1 cellular context compared by ENCODE assay signal in the genomic region with DNA sequence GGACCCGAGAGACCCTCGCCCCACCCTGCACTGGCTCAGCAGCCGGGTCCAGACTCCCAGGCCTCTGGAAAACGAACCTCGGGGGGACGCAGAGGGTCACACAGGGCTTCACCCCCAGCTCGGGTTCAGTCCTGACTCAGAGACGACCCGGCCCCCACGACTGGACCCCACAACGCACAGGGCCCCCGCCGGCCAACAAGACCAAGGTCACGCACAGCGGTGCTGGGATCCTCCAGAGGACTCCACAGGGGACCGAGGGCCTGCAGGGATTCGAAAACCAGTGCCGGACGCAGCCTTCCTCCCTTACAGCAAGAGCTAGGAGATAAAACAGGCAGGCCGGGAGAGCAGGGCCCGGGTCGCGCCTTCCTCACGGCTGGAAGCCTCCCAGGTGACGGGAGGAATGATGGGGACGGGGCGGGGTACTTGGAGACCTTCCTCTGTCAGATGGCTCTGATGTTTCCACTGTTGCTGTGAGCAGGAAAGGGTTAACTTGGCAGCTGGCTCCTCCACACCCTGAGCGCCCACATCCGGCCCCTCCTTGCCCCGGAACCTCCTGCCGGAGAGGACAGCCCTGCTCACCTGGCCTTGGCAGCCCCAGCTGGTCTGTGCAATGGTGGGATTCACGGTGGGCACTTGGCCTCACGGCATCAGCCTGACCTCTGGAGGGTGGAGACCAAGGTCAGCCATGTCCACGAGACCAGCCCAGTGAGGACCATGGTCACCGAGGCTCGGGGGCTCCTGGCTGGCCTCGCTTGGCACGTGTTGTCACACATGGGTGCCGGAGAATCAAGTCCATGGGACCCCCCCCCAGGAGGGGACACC.
TF ChIP-seq lines count a peak whose summit lies in the region.

No MANE protein-coding gene starts in this region.

TF ChIP-seq in WTC11, 78 proteins besides CTCF, POLR2A, EP300 and RAD21 (continued from another document and continues in another):
- TF ChIP-seq CREM (CRISPR knock-in tag; IDR thresholded peaks at IDR 0.05) (0 out of 2 replicates have a peak, but pooled peaks have one; percentile 24), ZNF423 (CRISPR knock-in tag; IDR thresholded peaks at IDR 0.05) (peak; percentile 30; the same call in 1 of the 2 replicates), ZNF416 (CRISPR knock-in tag; IDR thresholded peaks at IDR 0.05) (no peak), NFATC4 (CRISPR knock-in tag; IDR thresholded peaks at IDR 0.05) (no peak), SMAD3 (CRISPR knock-in tag; IDR thresholded peaks at IDR 0.05; ENCODE audit: borderline replicate concordance) (no peak), ZNF263 (CRISPR knock-in tag; IDR thresholded peaks at IDR 0.05; ENCODE audit: low read depth) (no peak), ATF1 (CRISPR knock-in tag; IDR thresholded peaks at IDR 0.05) (no peak), NR3C1 (CRISPR knock-in tag; conservative IDR thresholded peaks at IDR 0.05; ENCODE audit: low read depth) (no peak), ZNF121 (CRISPR knock-in tag; IDR thresholded peaks at IDR 0.05) (no peak), RORB (CRISPR knock-in tag; IDR thresholded peaks at IDR 0.05) (no peak), FOXK1 (CRISPR knock-in tag; IDR thresholded peaks at IDR 0.05) (peak; percentile 61), ELF4 (CRISPR knock-in tag; IDR thresholded peaks at IDR 0.05; ENCODE audit: low read depth) (no peak), ZNF138 (CRISPR knock-in tag; conservative IDR thresholded peaks at IDR 0.05) (no peak), OVOL2 (CRISPR knock-in tag; IDR thresholded peaks at IDR 0.05; ENCODE audit: borderline replicate concordance) (no peak), KAT7 (CRISPR knock-in tag; IDR thresholded peaks at IDR 0.05; ENCODE audit: borderline replicate concordance) (no peak), NFE2L1 (CRISPR knock-in tag; IDR thresholded peaks at IDR 0.05) (0 out of 2 replicates have a peak, but pooled peaks have one; percentile 36), GTF2I (CRISPR knock-in tag; conservative IDR thresholded peaks at IDR 0.05) (no peak), EMX1 (CRISPR knock-in tag; IDR thresholded peaks at IDR 0.05) (no peak), TEAD1 (CRISPR knock-in tag; IDR thresholded peaks at IDR 0.05) (no peak), ZNF232 (CRISPR knock-in tag; IDR thresholded peaks at IDR 0.05) (no peak), MXD4 (CRISPR knock-in tag; IDR thresholded peaks at IDR 0.05; ENCODE audit: borderline replicate concordance) (no peak), ZBTB21 (CRISPR knock-in tag; IDR thresholded peaks at IDR 0.05; ENCODE audit: borderline replicate concordance) (no peak)
- TF ChIP-seq, protein P1, sequence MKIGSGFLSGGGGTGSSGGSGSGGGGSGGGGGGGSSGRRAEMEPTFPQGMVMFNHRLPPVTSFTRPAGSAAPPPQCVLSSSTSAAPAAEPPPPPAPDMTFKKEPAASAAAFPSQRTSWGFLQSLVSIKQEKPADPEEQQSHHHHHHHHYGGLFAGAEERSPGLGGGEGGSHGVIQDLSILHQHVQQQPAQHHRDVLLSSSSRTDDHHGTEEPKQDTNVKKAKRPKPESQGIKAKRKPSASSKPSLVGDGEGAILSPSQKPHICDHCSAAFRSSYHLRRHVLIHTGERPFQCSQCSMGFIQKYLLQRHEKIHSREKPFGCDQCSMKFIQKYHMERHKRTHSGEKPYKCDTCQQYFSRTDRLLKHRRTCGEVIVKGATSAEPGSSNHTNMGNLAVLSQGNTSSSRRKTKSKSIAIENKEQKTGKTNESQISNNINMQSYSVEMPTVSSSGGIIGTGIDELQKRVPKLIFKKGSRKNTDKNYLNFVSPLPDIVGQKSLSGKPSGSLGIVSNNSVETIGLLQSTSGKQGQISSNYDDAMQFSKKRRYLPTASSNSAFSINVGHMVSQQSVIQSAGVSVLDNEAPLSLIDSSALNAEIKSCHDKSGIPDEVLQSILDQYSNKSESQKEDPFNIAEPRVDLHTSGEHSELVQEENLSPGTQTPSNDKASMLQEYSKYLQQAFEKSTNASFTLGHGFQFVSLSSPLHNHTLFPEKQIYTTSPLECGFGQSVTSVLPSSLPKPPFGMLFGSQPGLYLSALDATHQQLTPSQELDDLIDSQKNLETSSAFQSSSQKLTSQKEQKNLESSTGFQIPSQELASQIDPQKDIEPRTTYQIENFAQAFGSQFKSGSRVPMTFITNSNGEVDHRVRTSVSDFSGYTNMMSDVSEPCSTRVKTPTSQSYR (CRISPR knock-in tag; IDR thresholded peaks at IDR 0.05): 0 out of 2 replicates have a peak, but pooled peaks have one; percentile 29
- TF ChIP-seq, protein P2, sequence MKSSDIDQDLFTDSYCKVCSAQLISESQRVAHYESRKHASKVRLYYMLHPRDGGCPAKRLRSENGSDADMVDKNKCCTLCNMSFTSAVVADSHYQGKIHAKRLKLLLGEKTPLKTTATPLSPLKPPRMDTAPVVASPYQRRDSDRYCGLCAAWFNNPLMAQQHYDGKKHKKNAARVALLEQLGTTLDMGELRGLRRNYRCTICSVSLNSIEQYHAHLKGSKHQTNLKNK (CRISPR knock-in tag; IDR thresholded peaks at IDR 0.05): no peak
- TF ChIP-seq, protein P3, sequence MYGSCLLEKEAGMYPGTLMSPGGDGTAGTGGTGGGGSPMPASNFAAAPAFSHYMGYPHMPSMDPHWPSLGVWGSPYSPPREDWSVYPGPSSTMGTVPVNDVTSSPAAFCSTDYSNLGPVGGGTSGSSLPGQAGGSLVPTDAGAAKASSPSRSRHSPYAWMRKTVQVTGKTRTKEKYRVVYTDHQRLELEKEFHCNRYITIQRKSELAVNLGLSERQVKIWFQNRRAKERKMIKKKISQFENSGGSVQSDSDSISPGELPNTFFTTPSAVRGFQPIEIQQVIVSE (CRISPR knock-in tag; IDR thresholded peaks at IDR 0.05; ENCODE audit: borderline replicate concordance): no peak
- TF ChIP-seq, protein P4, sequence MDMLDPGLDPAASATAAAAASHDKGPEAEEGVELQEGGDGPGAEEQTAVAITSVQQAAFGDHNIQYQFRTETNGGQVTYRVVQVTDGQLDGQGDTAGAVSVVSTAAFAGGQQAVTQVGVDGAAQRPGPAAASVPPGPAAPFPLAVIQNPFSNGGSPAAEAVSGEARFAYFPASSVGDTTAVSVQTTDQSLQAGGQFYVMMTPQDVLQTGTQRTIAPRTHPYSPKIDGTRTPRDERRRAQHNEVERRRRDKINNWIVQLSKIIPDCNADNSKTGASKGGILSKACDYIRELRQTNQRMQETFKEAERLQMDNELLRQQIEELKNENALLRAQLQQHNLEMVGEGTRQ (CRISPR knock-in tag; IDR thresholded peaks at IDR 0.05): no peak
- TF ChIP-seq, protein P5, sequence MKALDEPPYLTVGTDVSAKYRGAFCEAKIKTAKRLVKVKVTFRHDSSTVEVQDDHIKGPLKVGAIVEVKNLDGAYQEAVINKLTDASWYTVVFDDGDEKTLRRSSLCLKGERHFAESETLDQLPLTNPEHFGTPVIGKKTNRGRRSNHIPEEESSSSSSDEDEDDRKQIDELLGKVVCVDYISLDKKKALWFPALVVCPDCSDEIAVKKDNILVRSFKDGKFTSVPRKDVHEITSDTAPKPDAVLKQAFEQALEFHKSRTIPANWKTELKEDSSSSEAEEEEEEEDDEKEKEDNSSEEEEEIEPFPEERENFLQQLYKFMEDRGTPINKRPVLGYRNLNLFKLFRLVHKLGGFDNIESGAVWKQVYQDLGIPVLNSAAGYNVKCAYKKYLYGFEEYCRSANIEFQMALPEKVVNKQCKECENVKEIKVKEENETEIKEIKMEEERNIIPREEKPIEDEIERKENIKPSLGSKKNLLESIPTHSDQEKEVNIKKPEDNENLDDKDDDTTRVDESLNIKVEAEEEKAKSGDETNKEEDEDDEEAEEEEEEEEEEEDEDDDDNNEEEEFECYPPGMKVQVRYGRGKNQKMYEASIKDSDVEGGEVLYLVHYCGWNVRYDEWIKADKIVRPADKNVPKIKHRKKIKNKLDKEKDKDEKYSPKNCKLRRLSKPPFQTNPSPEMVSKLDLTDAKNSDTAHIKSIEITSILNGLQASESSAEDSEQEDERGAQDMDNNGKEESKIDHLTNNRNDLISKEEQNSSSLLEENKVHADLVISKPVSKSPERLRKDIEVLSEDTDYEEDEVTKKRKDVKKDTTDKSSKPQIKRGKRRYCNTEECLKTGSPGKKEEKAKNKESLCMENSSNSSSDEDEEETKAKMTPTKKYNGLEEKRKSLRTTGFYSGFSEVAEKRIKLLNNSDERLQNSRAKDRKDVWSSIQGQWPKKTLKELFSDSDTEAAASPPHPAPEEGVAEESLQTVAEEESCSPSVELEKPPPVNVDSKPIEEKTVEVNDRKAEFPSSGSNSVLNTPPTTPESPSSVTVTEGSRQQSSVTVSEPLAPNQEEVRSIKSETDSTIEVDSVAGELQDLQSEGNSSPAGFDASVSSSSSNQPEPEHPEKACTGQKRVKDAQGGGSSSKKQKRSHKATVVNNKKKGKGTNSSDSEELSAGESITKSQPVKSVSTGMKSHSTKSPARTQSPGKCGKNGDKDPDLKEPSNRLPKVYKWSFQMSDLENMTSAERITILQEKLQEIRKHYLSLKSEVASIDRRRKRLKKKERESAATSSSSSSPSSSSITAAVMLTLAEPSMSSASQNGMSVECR (CRISPR knock-in tag; IDR thresholded peaks at IDR 0.05; ENCODE audit: borderline replicate concordance): no peak
- TF ChIP-seq, protein P6, sequence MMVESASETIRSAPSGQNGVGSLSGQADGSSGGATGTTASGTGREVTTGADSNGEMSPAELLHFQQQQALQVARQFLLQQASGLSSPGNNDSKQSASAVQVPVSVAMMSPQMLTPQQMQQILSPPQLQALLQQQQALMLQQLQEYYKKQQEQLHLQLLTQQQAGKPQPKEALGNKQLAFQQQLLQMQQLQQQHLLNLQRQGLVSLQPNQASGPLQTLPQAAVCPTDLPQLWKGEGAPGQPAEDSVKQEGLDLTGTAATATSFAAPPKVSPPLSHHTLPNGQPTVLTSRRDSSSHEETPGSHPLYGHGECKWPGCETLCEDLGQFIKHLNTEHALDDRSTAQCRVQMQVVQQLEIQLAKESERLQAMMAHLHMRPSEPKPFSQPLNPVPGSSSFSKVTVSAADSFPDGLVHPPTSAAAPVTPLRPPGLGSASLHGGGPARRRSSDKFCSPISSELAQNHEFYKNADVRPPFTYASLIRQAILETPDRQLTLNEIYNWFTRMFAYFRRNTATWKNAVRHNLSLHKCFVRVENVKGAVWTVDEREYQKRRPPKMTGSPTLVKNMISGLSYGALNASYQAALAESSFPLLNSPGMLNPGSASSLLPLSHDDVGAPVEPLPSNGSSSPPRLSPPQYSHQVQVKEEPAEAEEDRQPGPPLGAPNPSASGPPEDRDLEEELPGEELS (CRISPR knock-in tag; IDR thresholded peaks at IDR 0.05): 0 out of 2 replicates have a peak, but pooled peaks have one; percentile 27
- TF ChIP-seq, protein P7, sequence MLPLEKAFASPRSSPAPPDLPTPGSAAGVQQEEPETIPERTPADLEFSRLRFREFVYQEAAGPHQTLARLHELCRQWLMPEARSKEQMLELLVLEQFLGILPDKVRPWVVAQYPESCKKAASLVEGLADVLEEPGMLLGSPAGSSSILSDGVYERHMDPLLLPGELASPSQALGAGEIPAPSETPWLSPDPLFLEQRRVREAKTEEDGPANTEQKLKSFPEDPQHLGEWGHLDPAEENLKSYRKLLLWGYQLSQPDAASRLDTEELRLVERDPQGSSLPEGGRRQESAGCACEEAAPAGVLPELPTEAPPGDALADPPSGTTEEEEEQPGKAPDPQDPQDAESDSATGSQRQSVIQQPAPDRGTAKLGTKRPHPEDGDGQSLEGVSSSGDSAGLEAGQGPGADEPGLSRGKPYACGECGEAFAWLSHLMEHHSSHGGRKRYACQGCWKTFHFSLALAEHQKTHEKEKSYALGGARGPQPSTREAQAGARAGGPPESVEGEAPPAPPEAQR (CRISPR knock-in tag; IDR thresholded peaks at IDR 0.05): no peak
- TF ChIP-seq, protein P8, sequence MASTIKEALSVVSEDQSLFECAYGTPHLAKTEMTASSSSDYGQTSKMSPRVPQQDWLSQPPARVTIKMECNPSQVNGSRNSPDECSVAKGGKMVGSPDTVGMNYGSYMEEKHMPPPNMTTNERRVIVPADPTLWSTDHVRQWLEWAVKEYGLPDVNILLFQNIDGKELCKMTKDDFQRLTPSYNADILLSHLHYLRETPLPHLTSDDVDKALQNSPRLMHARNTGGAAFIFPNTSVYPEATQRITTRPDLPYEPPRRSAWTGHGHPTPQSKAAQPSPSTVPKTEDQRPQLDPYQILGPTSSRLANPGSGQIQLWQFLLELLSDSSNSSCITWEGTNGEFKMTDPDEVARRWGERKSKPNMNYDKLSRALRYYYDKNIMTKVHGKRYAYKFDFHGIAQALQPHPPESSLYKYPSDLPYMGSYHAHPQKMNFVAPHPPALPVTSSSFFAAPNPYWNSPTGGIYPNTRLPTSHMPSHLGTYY (CRISPR knock-in tag; IDR thresholded peaks at IDR 0.05): no peak
- TF ChIP-seq, protein P9, sequence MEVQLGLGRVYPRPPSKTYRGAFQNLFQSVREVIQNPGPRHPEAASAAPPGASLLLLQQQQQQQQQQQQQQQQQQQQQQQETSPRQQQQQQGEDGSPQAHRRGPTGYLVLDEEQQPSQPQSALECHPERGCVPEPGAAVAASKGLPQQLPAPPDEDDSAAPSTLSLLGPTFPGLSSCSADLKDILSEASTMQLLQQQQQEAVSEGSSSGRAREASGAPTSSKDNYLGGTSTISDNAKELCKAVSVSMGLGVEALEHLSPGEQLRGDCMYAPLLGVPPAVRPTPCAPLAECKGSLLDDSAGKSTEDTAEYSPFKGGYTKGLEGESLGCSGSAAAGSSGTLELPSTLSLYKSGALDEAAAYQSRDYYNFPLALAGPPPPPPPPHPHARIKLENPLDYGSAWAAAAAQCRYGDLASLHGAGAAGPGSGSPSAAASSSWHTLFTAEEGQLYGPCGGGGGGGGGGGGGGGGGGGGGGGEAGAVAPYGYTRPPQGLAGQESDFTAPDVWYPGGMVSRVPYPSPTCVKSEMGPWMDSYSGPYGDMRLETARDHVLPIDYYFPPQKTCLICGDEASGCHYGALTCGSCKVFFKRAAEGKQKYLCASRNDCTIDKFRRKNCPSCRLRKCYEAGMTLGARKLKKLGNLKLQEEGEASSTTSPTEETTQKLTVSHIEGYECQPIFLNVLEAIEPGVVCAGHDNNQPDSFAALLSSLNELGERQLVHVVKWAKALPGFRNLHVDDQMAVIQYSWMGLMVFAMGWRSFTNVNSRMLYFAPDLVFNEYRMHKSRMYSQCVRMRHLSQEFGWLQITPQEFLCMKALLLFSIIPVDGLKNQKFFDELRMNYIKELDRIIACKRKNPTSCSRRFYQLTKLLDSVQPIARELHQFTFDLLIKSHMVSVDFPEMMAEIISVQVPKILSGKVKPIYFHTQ (CRISPR knock-in tag; IDR thresholded peaks at IDR 0.05): no peak
- TF ChIP-seq, protein P10, sequence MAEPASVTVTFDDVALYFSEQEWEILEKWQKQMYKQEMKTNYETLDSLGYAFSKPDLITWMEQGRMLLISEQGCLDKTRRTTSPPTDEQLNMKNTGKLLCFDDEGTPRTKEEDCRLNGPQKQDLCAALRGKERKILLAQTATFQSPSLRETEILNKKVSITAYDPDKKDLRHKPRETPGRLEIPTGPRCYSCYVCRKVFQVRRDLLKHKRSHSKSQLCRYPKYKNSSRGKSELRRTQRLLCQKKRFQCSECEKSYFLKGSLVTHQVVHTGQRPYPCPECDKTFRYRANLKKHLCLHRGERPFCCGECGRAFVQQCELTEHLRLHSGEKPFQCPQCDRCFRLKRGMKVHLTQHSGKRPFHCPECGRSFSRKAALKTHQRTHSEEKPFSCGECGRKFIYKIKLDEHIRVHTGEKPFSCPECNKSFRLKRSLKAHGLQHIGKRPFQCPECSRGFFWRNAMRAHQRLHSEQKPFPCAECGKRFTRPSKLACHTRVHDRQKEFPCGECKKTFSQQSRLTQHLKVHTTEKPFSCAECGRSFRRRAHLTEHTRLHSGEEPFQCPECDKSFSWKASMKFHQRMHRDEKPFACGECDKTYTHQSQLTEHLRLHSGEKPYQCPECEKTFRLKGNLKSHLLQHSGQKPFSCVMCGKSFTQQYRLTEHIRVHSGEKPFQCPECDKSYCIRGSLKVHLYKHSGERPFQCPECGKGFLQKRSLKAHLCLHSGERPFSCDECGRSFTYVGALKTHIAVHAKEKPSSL (CRISPR knock-in tag; conservative IDR thresholded peaks at IDR 0.05): no peak
- TF ChIP-seq, protein P11, sequence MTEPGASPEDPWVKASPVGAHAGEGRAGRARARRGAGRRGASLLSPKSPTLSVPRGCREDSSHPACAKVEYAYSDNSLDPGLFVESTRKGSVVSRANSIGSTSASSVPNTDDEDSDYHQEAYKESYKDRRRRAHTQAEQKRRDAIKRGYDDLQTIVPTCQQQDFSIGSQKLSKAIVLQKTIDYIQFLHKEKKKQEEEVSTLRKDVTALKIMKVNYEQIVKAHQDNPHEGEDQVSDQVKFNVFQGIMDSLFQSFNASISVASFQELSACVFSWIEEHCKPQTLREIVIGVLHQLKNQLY (CRISPR knock-in tag; IDR thresholded peaks at IDR 0.05): no peak
